Comparison of ENCODE assay signal across 9 cellular contexts in the genomic region with DNA sequence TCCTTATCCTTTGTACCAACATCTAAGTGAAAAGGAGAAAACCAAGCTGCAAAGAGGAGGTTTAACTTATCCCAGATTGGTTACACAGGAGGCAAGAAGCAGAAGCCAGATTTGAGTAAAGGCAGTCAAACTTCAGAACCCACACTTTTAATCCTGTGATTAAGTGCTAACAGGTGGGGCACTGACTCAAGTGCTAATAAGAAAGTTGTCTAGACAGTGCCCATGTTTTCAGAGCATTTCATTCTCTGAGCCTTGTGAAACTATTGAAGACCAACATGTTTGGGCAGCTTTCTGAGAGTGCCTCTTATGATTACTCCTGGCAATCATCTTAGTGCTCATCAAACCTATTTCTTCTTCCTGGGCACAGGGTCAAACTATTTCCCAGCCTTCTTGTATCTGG.
"Had no signal": no experiment of that assay in that cellular context is flagged by ENCODE, and none has a peak within 500 bp of the region (broad histone marks: within the 10 kb centered on the region; RNA-seq: fewer than 3 reads in every experiment).

No MANE protein-coding gene starts in this region.

- ATAC-seq: T-helper 17 cell had no signal

- H3K27ac ChIP-seq: sigmoid colon, upper lobe of left lung had no signal

- DNase-seq: activated CD4-positive, alpha-beta T cell treated with anti-CD3 and anti-CD28 coated beads, Interleukin-2, amount 50 U/mL, for 1 hour; effector memory CD4-positive, alpha-beta T cell; glutamatergic neuron; immature natural killer cell; nephron progenitor cell; sigmoid colon; stimulated activated CD4-positive, alpha-beta T cell treated with anti-CD3 and anti-CD28 coated beads, Interleukin-2, amount 100 ng/mL, for 48 hours; T-helper 17 cell had no signal

- H3K27me3 ChIP-seq: sigmoid colon, upper lobe of left lung had no signal

- H3K4me3 ChIP-seq: sigmoid colon, upper lobe of left lung had no signal
